In genomic region chr18:34837769-34838194, GRCh38 we compare ENCODE assay signal across 14 cellular contexts.
DNase-seq lines count a peak whose midpoint lies in the region; ATAC-seq and TF ChIP-seq lines count a peak whose summit lies in the region.
"Had no signal": no experiment of that assay in that cellular context is flagged by ENCODE, and none has a peak within 500 bp of the region (broad histone marks: within the 10 kb centered on the region; RNA-seq: fewer than 3 reads in every experiment).

No MANE protein-coding gene starts in this region.

- peaks cover 7% of the 10 kb centered on the region for H3K4me1 Mint-ChIP-seq in activated CD8-positive, alpha-beta memory T cell treated with anti-CD3 and anti-CD28 coated beads, Interleukin-2, amount 10 ng/mL, durations not matched to agents 7 days and 5 days

- CTCF ChIA-PET in activated CD8-positive, alpha-beta memory T cell treated with anti-CD3 and anti-CD28 coated beads, Interleukin-2, amount 10 ng/mL, durations not matched to agents 7 days and 5 days (lab: Charles Lee) = interaction anchor here (1.0 kb wide), 1 partner anchor 306 kb away, joined by 3 read pairs; no protein-coding TSS in a partner anchor

- H3K4me3 Mint-ChIP-seq in activated CD8-positive, alpha-beta memory T cell treated with anti-CD3 and anti-CD28 coated beads, Interleukin-2, amount 10 ng/mL, durations not matched to agents 7 days and 5 days = no peak overlapping the region

- H3K27ac ChIP-seq in HUES64 (ENCODE audit: low read depth, low read length) = peak overlapping the region; percentile 23; the same call in 1 of the 2 replicates
- peak overlapping the region; percentile 14 to 21 for H3K27ac ChIP-seq in left lung
- H3K27ac ChIP-seq in sigmoid colon = peak overlapping the region; percentile 48 to 71 (median 65)
- H3K27ac ChIP-seq: parathyroid adenoma, VCaP had no signal

- H3K27me3 ChIP-seq in HUES64 (ENCODE audit: insufficient read depth, low read length) (no peaks in the 10 kb centered on the region), left lung (no peaks in the 10 kb centered on the region), sigmoid colon (no peaks in the 10 kb centered on the region)

- no peaks in the 10 kb centered on the region for H3K9me3 Mint-ChIP-seq in activated CD8-positive, alpha-beta memory T cell treated with anti-CD3 and anti-CD28 coated beads, Interleukin-2, amount 10 ng/mL, durations not matched to agents 7 days and 5 days (ENCODE audit: low read depth)

- DNase-seq in epidermal melanocyte (ENCODE audit: insufficient read length, low spot score) (peak; percentile 19), left lung (no peak), sigmoid colon (peak; percentile 74)
- no peak for DNase-seq in activated CD8-positive, alpha-beta memory T cell treated with anti-CD3 and anti-CD28 coated beads, Interleukin-2, amount 10 ng/mL, durations not matched to agents 7 days and 5 days
- no peak for DNase-seq in stimulated activated CD4-positive, alpha-beta T cell treated with anti-CD3 and anti-CD28 coated beads, Interleukin-2, amount 100 ng/mL, for 48 hours
- DNase-seq: DMS 273 treated with DMSO at 0.1 percent for 48 hours, erythroblast, NCI-H1417, NCI-H69 had no signal

- peaks cover 5% of the 10 kb centered on the region for H3K9me3 ChIP-seq in HUES64 (ENCODE audit: insufficient read depth, low read depth, low read length)
- no peaks in the 10 kb centered on the region for H3K9me3 ChIP-seq in left lung
- H3K9me3 ChIP-seq in sigmoid colon = no peaks in the 10 kb centered on the region

- intact Hi-C loops in left lung (cut with DNase I) = no loop called here
- intact Hi-C loops in sigmoid colon (cut with DNase I) = no loop called here

- H3K27me3 Mint-ChIP-seq in activated CD8-positive, alpha-beta memory T cell treated with anti-CD3 and anti-CD28 coated beads, Interleukin-2, amount 10 ng/mL, durations not matched to agents 7 days and 5 days = peaks cover 6% of the 10 kb centered on the region

- peak; percentile 83 for ATAC-seq in left lung
- ATAC-seq in GM18858 (IDR thresholded peaks at IDR 0.05; ENCODE audit: unreplicated experiment) = no peak
- no peak for ATAC-seq in activated CD8-positive, alpha-beta memory T cell treated with anti-CD3 and anti-CD28 coated beads, Interleukin-2, amount 10 ng/mL, durations not matched to agents 7 days and 5 days
- no peak for ATAC-seq in SK-N-SH treated with all-trans-retinoic acid at 6 μM for 48 hours

- peaks cover 1% of the 10 kb centered on the region for H3K36me3 Mint-ChIP-seq in activated CD8-positive, alpha-beta memory T cell treated with anti-CD3 and anti-CD28 coated beads, Interleukin-2, amount 10 ng/mL, durations not matched to agents 7 days and 5 days

- TF ChIP-seq CTCF in left lung (IDR thresholded peaks at IDR 0.05) (no peak), sigmoid colon (IDR thresholded peaks at IDR 0.05) (no peak)

- no peak overlapping the region for H3K9ac ChIP-seq in HUES64 (ENCODE audit: low read depth, low read length)
- H3K9ac ChIP-seq: parathyroid adenoma had no signal

- H3K27ac Mint-ChIP-seq in activated CD8-positive, alpha-beta memory T cell treated with anti-CD3 and anti-CD28 coated beads, Interleukin-2, amount 10 ng/mL, durations not matched to agents 7 days and 5 days = no peak overlapping the region

- TF ChIP-seq EP300 in sigmoid colon (IDR thresholded peaks at IDR 0.05) = no peak

- H3K4me1 ChIP-seq in HUES64 (ENCODE audit: insufficient read depth, low read length) = peaks cover 36% of the 10 kb centered on the region
- H3K4me1 ChIP-seq in left lung = no peaks in the 10 kb centered on the region
- H3K4me1 ChIP-seq in sigmoid colon = peaks cover 0 to 25% (median 14%) of the 10 kb centered on the region in 4 donors
- H3K4me1 ChIP-seq: parathyroid adenoma had no signal

- no peak overlapping the region for H3K4me3 ChIP-seq in HUES64 (ENCODE audit: low read length)
- H3K4me3 ChIP-seq in left lung = no peak overlapping the region
- no peak overlapping the region for H3K4me3 ChIP-seq in sigmoid colon

- WGBS in HUES64 = 100% methylated on average over 3 of the region's 3 CpGs
- WGBS in sigmoid colon, 2 donors = 68 to 69% methylated on average over 3 of the region's 3 CpGs

- peaks cover 3% of the 10 kb centered on the region; the same call in 1 of the 2 replicates for H3K36me3 ChIP-seq in HUES64 (ENCODE audit: insufficient read depth, low read length)
- no peaks in the 10 kb centered on the region for H3K36me3 ChIP-seq in left lung
- no peaks in the 10 kb centered on the region for H3K36me3 ChIP-seq in sigmoid colon

- no peak for TF ChIP-seq POLR2A in sigmoid colon (IDR thresholded peaks at IDR 0.05)

TF ChIP-seq in SK-N-SH treated with all-trans-retinoic acid at 6 μM for 48 hours, 23 proteins besides CTCF, POLR2A, EP300 and RAD21:
- TF ChIP-seq CREB5 (CRISPR knock-in tag; IDR thresholded peaks at IDR 0.05; ENCODE audit: low read depth) (no peak), BACH2 (CRISPR knock-in tag; IDR thresholded peaks at IDR 0.05; ENCODE audit: borderline replicate concordance) (no peak), CSDC2 (CRISPR knock-in tag; IDR thresholded peaks at IDR 0.05) (no peak), ZFP3 (CRISPR knock-in tag; IDR thresholded peaks at IDR 0.05) (no peak), ZNF8 (CRISPR knock-in tag; IDR thresholded peaks at IDR 0.05) (no peak), RARB (CRISPR knock-in tag; IDR thresholded peaks at IDR 0.05) (no peak)

Comparison
In these comparisons a context has a peak if more than half of its experiments do, and no peak if none do; other contexts are left out.
1. DNase-seq: peak in epidermal melanocyte (single experiment) and sigmoid colon (single experiment); none in left lung (0 of 2), activated CD8-positive, alpha-beta memory T cell treated with anti-CD3 and anti-CD28 coated beads, Interleukin-2, amount 10 ng/mL, durations not matched to agents 7 days and 5 days (single experiment) and stimulated activated CD4-positive, alpha-beta T cell treated with anti-CD3 and anti-CD28 coated beads, Interleukin-2, amount 100 ng/mL, for 48 hours (0 of 2).
2. Peak in every context shown above with its lines, with median percentiles within 50 percentile points of each other: H3K27ac ChIP-seq.